In genomic region chr7:139461219-139461618, GRCh38 we compare ENCODE assay signal across 7 cellular contexts. TPM values are rescaled to one million over a fixed set of nuclear protein-coding genes. Genes with fewer than 3 reads are reported as not detected.
"Had no signal": no experiment of that assay in that cellular context is flagged by ENCODE, and none has a peak within 500 bp of the region (broad histone marks: within the 10 kb centered on the region; RNA-seq: fewer than 3 reads in every experiment).

No MANE protein-coding gene starts in this region.

RNA-seq across cellular contexts. Expression of gene KLRG2, which starts 22.3 kb away (rescaled TPM):
- total RNA-seq: activated CD4-positive, alpha-beta memory T cell treated with anti-CD3 and anti-CD28 coated beads, Interleukin-2, amount 10 ng/mL, durations not matched to agents 7 days and 5 days; activated CD4-positive, alpha-beta T cell treated with anti-CD3 and anti-CD28 coated beads, Interleukin-2, amount 10 ng/mL, durations not matched to agents 7 days and 5 days; activated CD8-positive, alpha-beta T cell treated with anti-CD3 and anti-CD28 coated beads, Interleukin-2, amount 10 ng/mL, durations not matched to agents 7 days and 5 days; activated naive CD8-positive, alpha-beta T cell treated with anti-CD3 and anti-CD28 coated beads, Interleukin-2, amount 10 ng/mL, durations not matched to agents 7 days and 5 days; ascending aorta; cardiac muscle cell; chondrocyte had no signal
- polyA plus RNA-seq: cardiac muscle cell had no signal
